In the genomic region with DNA sequence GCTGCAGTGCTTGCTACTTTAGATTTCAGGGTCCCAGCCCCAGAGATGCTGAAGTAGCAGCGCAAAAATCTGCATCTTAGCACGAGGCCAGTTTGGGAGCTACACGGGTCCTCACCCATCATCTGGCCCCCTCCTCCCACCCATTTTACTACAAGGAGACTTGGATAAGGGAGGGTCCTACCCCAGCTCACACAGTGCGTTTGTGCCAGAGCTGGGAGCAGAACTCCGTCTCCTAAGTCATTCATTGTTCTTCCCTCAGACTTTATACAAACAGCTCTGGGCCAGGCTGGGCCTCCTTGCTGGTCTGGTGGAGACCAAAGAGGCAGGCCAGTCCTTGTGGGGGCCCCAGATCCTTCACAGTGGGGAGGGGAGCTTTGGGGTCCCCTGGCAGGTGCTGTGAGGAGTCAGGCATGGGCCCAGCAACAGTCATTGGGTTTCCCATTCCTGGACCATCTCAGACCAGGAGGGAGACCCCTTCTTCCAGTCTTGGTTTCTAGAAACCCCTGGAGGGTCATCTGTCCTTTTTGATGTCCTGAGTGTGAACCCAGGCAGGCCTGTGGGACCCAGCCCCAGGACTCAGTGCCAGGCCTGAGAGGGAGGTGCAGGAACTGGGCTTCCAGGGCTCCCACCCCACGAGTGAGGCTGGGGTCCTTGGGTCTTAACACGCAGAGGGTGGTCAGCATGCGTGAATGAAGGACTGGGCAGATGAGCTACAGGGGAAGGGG, we compare ENCODE assay signal across 12 cellular contexts. TPM values are rescaled to one million over a fixed set of nuclear protein-coding genes. Genes with fewer than 3 reads are reported as not detected.
DNase-seq lines count a peak whose midpoint lies in the region; ATAC-seq, FAIRE-seq and TF ChIP-seq lines count a peak whose summit lies in the region.
"Had no signal": no experiment of that assay in that cellular context is flagged by ENCODE, and none has a peak within 500 bp of the region (broad histone marks: within the 10 kb centered on the region; RNA-seq: fewer than 3 reads in every experiment).

No MANE protein-coding gene starts in this region.

- no peaks in the 10 kb centered on the region for H3K9me3 ChIP-seq in DND-41 (ENCODE audit: insufficient read depth, low read length, severe bottlenecking)
- H3K9me3 ChIP-seq in GM12878 (replicated peaks; ENCODE audit: control insufficient read depth, insufficient read depth, low read length) = no peaks in the 10 kb centered on the region
- no peaks in the 10 kb centered on the region for H3K9me3 ChIP-seq in OCI-LY7 (ENCODE audit: low read length)

- POLR2A ChIA-PET in GM12878 (lab: Charles Lee) = no interaction called here
- POLR2A ChIA-PET in OCI-LY7 (lab: Charles Lee) = no interaction called here

- H3K4me2 ChIP-seq in DND-41 (ENCODE audit: insufficient read depth, low read length) (no peak overlapping the region), GM23338 (no peak overlapping the region), GM12878 (ENCODE audit: control insufficient read depth, insufficient read depth) (no peak overlapping the region), OCI-LY7 (ENCODE audit: low read length) (no peak overlapping the region)

- H3K36me3 ChIP-seq in DND-41 (ENCODE audit: insufficient read depth, low read length) (no peaks in the 10 kb centered on the region), GM23338 (ENCODE audit: insufficient read depth) (no peaks in the 10 kb centered on the region), GM12878 (ENCODE audit: control insufficient read depth in 2 of 2, insufficient read depth in 2 of 2, low read length in 1 of 2) (no peaks in the 10 kb centered on the region), OCI-LY7 (ENCODE audit: insufficient read depth, low read length) (no peaks in the 10 kb centered on the region)

- no peak for TF ChIP-seq EP300 in GM12878 (IDR thresholded peaks at IDR 0.05; ENCODE audit: borderline replicate concordance in 1 of 2, control insufficient read depth in 1 of 2, low read depth in 2 of 2, low read length in 2 of 2)

- H3K4me1 ChIP-seq in DND-41 (ENCODE audit: insufficient read depth, low read length) (no peaks in the 10 kb centered on the region), GM23338 (ENCODE audit: insufficient read depth) (no peaks in the 10 kb centered on the region), GM12878 (ENCODE audit: control insufficient read depth, insufficient read depth, low read length) (no peaks in the 10 kb centered on the region), OCI-LY7 (ENCODE audit: insufficient read depth, low read length, poor library complexity, severe bottlenecking) (no peaks in the 10 kb centered on the region)

- CTCF ChIA-PET in GM12878 (lab: Yijun Ruan, JAX) = interaction anchor here (0.8 to 12.8 kb wide), 19 partner anchors 9 to 315 kb away, joined by 3 to 137 read pairs (median 8); a partner anchor contains a TSS
- CTCF ChIA-PET in OCI-LY7 (lab: Charles Lee; ENCODE audit: unreplicated experiment) = interaction anchor here (0.7 to 1.5 kb wide), 2 partner anchors 48 to 237 kb away, joined by 3 to 5 read pairs; no protein-coding TSS in a partner anchor

- H3K36me3 Mint-ChIP-seq in GM23338 (ENCODE audit: low read depth) (no peaks in the 10 kb centered on the region; the same call in 2 of the 3 replicates), osteocyte (ENCODE audit: unreplicated experiment) (no peaks in the 10 kb centered on the region), natural killer cell (no peaks in the 10 kb centered on the region)
- H3K36me3 Mint-ChIP-seq: activated naive CD8-positive, alpha-beta T cell treated with anti-CD3 and anti-CD28 coated beads for 36 hours; CD14-positive monocyte had no signal

- H3K79me2 ChIP-seq in DND-41 (ENCODE audit: insufficient read depth, low read length) = no peaks in the 10 kb centered on the region
- no peaks in the 10 kb centered on the region for H3K79me2 ChIP-seq in GM23338 (replicated peaks; ENCODE audit: insufficient read depth)
- no peaks in the 10 kb centered on the region for H3K79me2 ChIP-seq in GM12878 (ENCODE audit: control insufficient read depth, insufficient read depth, low read length)
- no peaks in the 10 kb centered on the region for H3K79me2 ChIP-seq in OCI-LY7 (ENCODE audit: insufficient read depth, low read depth, low read length)

- no peaks in the 10 kb centered on the region for H3F3A ChIP-seq in GM23338 (replicated peaks; ENCODE audit: low read depth)

- no peak for TF ChIP-seq POLR2A in GM12878 (IDR thresholded peaks at IDR 0.05; ENCODE audit: low read depth, low read length)

- no peak for TF ChIP-seq RAD21 in GM12878 (IDR thresholded peaks at IDR 0.05; ENCODE audit: insufficient read depth, low read depth, low read length)

- H3K9me2 ChIP-seq in GM23338 (ENCODE audit: insufficient read depth) (no peaks in the 10 kb centered on the region), OCI-LY7 (ENCODE audit: insufficient read depth, low read length) (no peaks in the 10 kb centered on the region)

- H3K4me3 ChIP-seq in DND-41 (ENCODE audit: low read depth in 1 of 2, low read length in 2 of 2) (no peak overlapping the region), GM23338 (no peak overlapping the region), GM12878 (no peak overlapping the region), OCI-LY7 (ENCODE audit: low read depth, low read length, poor library complexity, severe bottlenecking) (no peak overlapping the region)

- 38% methylated on average over 8 of the region's 8 CpGs for WGBS in GM12878 (ENCODE audit: insufficient coverage, insufficient replicate concordance, low lambda C conversion rate, missing lambda C conversion rate)

- no peaks in the 10 kb centered on the region for H4K20me1 ChIP-seq in DND-41 (ENCODE audit: insufficient read depth, low read length)
- H4K20me1 ChIP-seq in GM23338 (replicated peaks; ENCODE audit: insufficient read depth) = no peaks in the 10 kb centered on the region
- no peaks in the 10 kb centered on the region for H4K20me1 ChIP-seq in GM12878 (ENCODE audit: control insufficient read depth, insufficient read depth)
- H4K20me1 ChIP-seq in OCI-LY7 (ENCODE audit: insufficient read depth, low read length) = no peaks in the 10 kb centered on the region

- TF ChIP-seq CTCF in DND-41 (IDR thresholded peaks at IDR 0.05; ENCODE audit: borderline replicate concordance, extremely low read depth, low read length, poor library complexity, severe bottlenecking) (no peak), GM23338 (conservative IDR thresholded peaks at IDR 0.05; ENCODE audit: low read depth in 2 of 2) (no peak), GM12878 (IDR thresholded peaks at IDR 0.05 in 2 of 3, conservative IDR thresholded peaks at IDR 0.05 in 1 of 3; ENCODE audit: control insufficient read depth in 2 of 3, extremely low read depth in 1 of 3, insufficient read depth in 1 of 3, low read depth in 3 of 3, low read length in 3 of 3) (no peak), osteocyte (IDR thresholded peaks at IDR 0.05) (no peak), natural killer cell (IDR thresholded peaks at IDR 0.05) (no peak), OCI-LY7 (conservative IDR thresholded peaks at IDR 0.05; ENCODE audit: low read length) (no peak)

- ATAC-seq in DND-41 (ENCODE audit: insufficient read depth, low read depth) (peak; percentile 41; the same call in 2 of the 3 replicates), GM23338 (no peak; the same call in 2 of the 3 replicates), GM12878 (peak; percentile 35; the same call in 2 of the 3 replicates), natural killer cell (no peak)

- RAD21 ChIA-PET in GM12878 (lab: Charles Lee; ENCODE audit: unreplicated experiment) = interaction anchor here (1.0 to 4.9 kb wide), 6 partner anchors 40 to 237 kb away, joined by 3 to 22 read pairs (median 7); no protein-coding TSS in a partner anchor

- H3K27me3 Mint-ChIP-seq in GM23338 (ENCODE audit: insufficient read depth, low read depth, poor library complexity) (peaks cover 9% of the 10 kb centered on the region), osteocyte (ENCODE audit: unreplicated experiment) (no peaks in the 10 kb centered on the region), natural killer cell (ENCODE audit: low read depth in 2 of 2) (no peaks in the 10 kb centered on the region)

- H2AFZ ChIP-seq in DND-41 (ENCODE audit: low read depth, low read length) (no peak overlapping the region), GM23338 (peak overlapping the region; percentile 78; the same call in 1 of the 2 replicates), GM12878 (ENCODE audit: control insufficient read depth, low read depth, low read length) (no peak overlapping the region), OCI-LY7 (ENCODE audit: low read length) (no peak overlapping the region)

- H3K27ac ChIP-seq in DND-41 (ENCODE audit: low read length) (no peak overlapping the region), GM23338 (ENCODE audit: low read depth) (no peak overlapping the region), GM12878 (ENCODE audit: control insufficient read depth, insufficient read depth) (no peak overlapping the region), OCI-LY7 (ENCODE audit: low read depth, low read length, poor library complexity, severe bottlenecking) (no peak overlapping the region)

- H3K27me3 ChIP-seq in DND-41 (ENCODE audit: insufficient read depth, low read length, poor library complexity) (no peaks in the 10 kb centered on the region), GM23338 (ENCODE audit: insufficient read depth) (no peaks in the 10 kb centered on the region), GM12878 (replicated peaks in 1 of 2; ENCODE audit: control insufficient read depth in 2 of 2, insufficient read depth in 2 of 2, low read length in 1 of 2) (peaks cover 0 to 2% of the 10 kb centered on the region in 2 experiments; a peak in 2 of 4 replicates)

- intact Hi-C loops in GM12878 (cut with micrococcal nuclease; ENCODE audit: unreplicated experiment) = loop anchor here (5.0 kb wide), 1 partner anchor 236 kb away; no protein-coding TSS in a partner anchor
- intact Hi-C loops in natural killer cell (cut with micrococcal nuclease) = no loop called here
- intact Hi-C loops in OCI-LY7 (cut with micrococcal nuclease; ENCODE audit: unreplicated experiment) = no loop called here

- H3K9me3 Mint-ChIP-seq in GM23338 (no peaks in the 10 kb centered on the region), osteocyte (ENCODE audit: unreplicated experiment) (no peaks in the 10 kb centered on the region), natural killer cell (no peaks in the 10 kb centered on the region)
- H3K9me3 Mint-ChIP-seq: activated naive CD8-positive, alpha-beta T cell treated with anti-CD3 and anti-CD28 coated beads for 36 hours had no signal

- H3K4me3 Mint-ChIP-seq in GM23338 (no peak overlapping the region), osteocyte (ENCODE audit: unreplicated experiment) (no peak overlapping the region), natural killer cell (no peak overlapping the region)
- H3K4me3 Mint-ChIP-seq: activated naive CD8-positive, alpha-beta T cell treated with anti-CD3 and anti-CD28 coated beads for 36 hours; CD14-positive monocyte had no signal

- no peak overlapping the region for H3K9ac ChIP-seq in DND-41 (ENCODE audit: low read depth, low read length)
- H3K9ac ChIP-seq in GM12878 (ENCODE audit: control insufficient read depth, insufficient read depth, low read length) = no peak overlapping the region

- DNase-seq in DND-41 (no peak), GM23338 (ENCODE audit: low spot score) (no peak), GM12878 (ENCODE audit: low read depth, low spot score) (no peak), osteocyte (ENCODE audit: extremely low spot score, unreplicated experiment) (no peak), GM03348 (ENCODE audit: low spot score) (no peak), natural killer cell (no peak), OCI-M2 (lab: John Stamatoyannopoulos, UW; ENCODE audit: unreplicated experiment) (no peak), OCI-LY7 (ENCODE audit: low spot score) (no peak)
- DNase-seq: NCI-H1417 treated with DMSO at 0.1 percent for 48 hours had no signal

- in situ Hi-C loops in GM12878 (cut with MboI) = no loop called here

- SMC1A ChIA-PET in GM12878 (lab: Charles Lee; ENCODE audit: uncharacterized antibody, unreplicated experiment) = interaction anchor here (0.7 to 6.5 kb wide), 9 partner anchors 13 to 237 kb away, joined by 3 to 52 read pairs (median 3); a partner anchor contains a TSS

- BruUV-seq in GM12878 (replicated peaks; lab: Mats Ljungman, UMichigan) (no TSS peak), OCI-LY7 (replicated peaks; lab: Mats Ljungman, UMichigan) (no TSS peak)

- H3K27ac Mint-ChIP-seq in GM23338 (no peak overlapping the region), osteocyte (ENCODE audit: unreplicated experiment) (peak overlapping the region; percentile 43), natural killer cell (no peak overlapping the region)
- H3K27ac Mint-ChIP-seq: activated naive CD8-positive, alpha-beta T cell treated with anti-CD3 and anti-CD28 coated beads for 36 hours had no signal

- FAIRE-seq in GM12878 (lab: Jason Lieb, UNC) = no peak
- FAIRE-seq: islet of Langerhans had no signal

- H3K4me1 Mint-ChIP-seq in GM23338 (peaks cover 13% of the 10 kb centered on the region), osteocyte (ENCODE audit: unreplicated experiment) (peaks cover 57% of the 10 kb centered on the region), natural killer cell (peaks cover 0 to 4% of the 10 kb centered on the region in 2 donors)

RNA-seq across cellular contexts. Expression of a gene that starts 2.3 kb away (rescaled TPM):
- not detected in 2 replicates for total RNA-seq in GM23338 (2014; rRNA removed; shearing (Covaris generic))
- polyA plus RNA-seq in GM23338 (2016; fragmentation: Nextera tagmentation; extraction: Ambion mirVana) (not detected in 2 replicates), GM12878 (2011; rRNA removed) (not detected in 2 replicates), GM12878 (2014; fragmentation: Illumina TruSeq; extraction: Trizol) (not detected in 2 replicates), GM12878 (2014; fragmentation: Nextera tagmentation; extraction: Ambion mirVana) (not detected), GM12878 (2014; rRNA removed) (not detected in 2 replicates), GM12878 (2016; fragmentation: Nextera tagmentation; extraction: Ambion mirVana) (not detected)
- total RNA-seq in GM12878 (2013; cell fraction: nucleolus; rRNA removed) = not detected in 2 replicates
- total RNA-seq in GM12878 (2014; rRNA removed) (not detected in 2 replicates), GM12878 (2014; rRNA removed; fragmentation: Illumina TruSeq; extraction: Trizol) (not detected in 2 replicates), GM12878 (2021) (not detected in 2 replicates), osteocyte (not detected in 2 replicates), natural killer cell (not detected), OCI-LY7 (2022) (not detected in 2 replicates)
- not detected for polyA plus RNA-seq in GM12878 (2011; ENCODE audit: low read depth)
- polyA plus RNA-seq in GM12878 (2011; cell fraction: cytosol; rRNA removed) = 0.13 and 0.22 TPM in 2 replicates
- 0.22 TPM in 1 of 2 replicates, not detected in the other for polyA plus RNA-seq in GM12878 (2011; cell fraction: nucleus; rRNA removed)
- polyA plus RNA-seq in GM12878 (2012) = 0.18 TPM in 1 of 2 replicates, not detected in the other
- polyA minus RNA-seq in GM12878 (2011; rRNA and poly(A)+ RNA removed) = not detected in 2 replicates
- polyA minus RNA-seq in GM12878 (2011; cell fraction: cytosol; rRNA and poly(A)+ RNA removed) = not detected in 2 replicates
- polyA minus RNA-seq in GM12878 (2011; cell fraction: nucleus; rRNA and poly(A)+ RNA removed) = not detected in 2 replicates
- total RNA-seq in OCI-LY7 (2014; rRNA removed; shearing (Covaris generic)) = not detected in 2 replicates
- total RNA-seq: activated naive CD8-positive, alpha-beta T cell treated with anti-CD3 and anti-CD28 coated beads for 36 hours had no signal
- polyA plus RNA-seq: CD14-positive monocyte had no signal

RNA-seq across cellular contexts. Expression of a gene that starts 23.6 kb away (rescaled TPM):
- total RNA-seq in GM23338 (2014; rRNA removed; shearing (Covaris generic)) = 10.6 and 14.7 TPM in 2 replicates
- polyA plus RNA-seq in GM23338 (2016; fragmentation: Nextera tagmentation; extraction: Ambion mirVana) = 5.9 and 6.7 TPM in 2 replicates
- total RNA-seq in GM12878 (2013; cell fraction: nucleolus; rRNA removed) = 15.2 and 16.0 TPM in 2 replicates
- total RNA-seq in GM12878 (2014; rRNA removed) = 12.4 and 13.4 TPM in 2 replicates
- 10.3 and 10.5 TPM in 2 replicates for total RNA-seq in GM12878 (2014; rRNA removed; fragmentation: Illumina TruSeq; extraction: Trizol)
- 13.4 and 13.5 TPM in 2 replicates for total RNA-seq in GM12878 (2021)
- polyA plus RNA-seq in GM12878 (2011; ENCODE audit: low read depth) = 7.8 TPM
- 8.0 and 9.6 TPM in 2 replicates for polyA plus RNA-seq in GM12878 (2011; rRNA removed)
- 10.3 and 12.5 TPM in 2 replicates for polyA plus RNA-seq in GM12878 (2011; cell fraction: cytosol; rRNA removed)
- polyA plus RNA-seq in GM12878 (2011; cell fraction: nucleus; rRNA removed) = 19.6 and 29.1 TPM in 2 replicates
- 10.3 and 10.5 TPM in 2 replicates for polyA plus RNA-seq in GM12878 (2012)
- polyA plus RNA-seq in GM12878 (2014; fragmentation: Illumina TruSeq; extraction: Trizol) = 12.6 and 15.4 TPM in 2 replicates
- 1 to 10 TPM; 2.9 to 5.4 TPM for polyA plus RNA-seq in GM12878 (2014; fragmentation: Nextera tagmentation; extraction: Ambion mirVana)
- 14.6 and 14.8 TPM in 2 replicates for polyA plus RNA-seq in GM12878 (2014; rRNA removed)
- 10 to 100 TPM; 15.3 to 17.0 TPM for polyA plus RNA-seq in GM12878 (2016; fragmentation: Nextera tagmentation; extraction: Ambion mirVana)
- 7.7 and 10.1 TPM in 2 replicates for polyA minus RNA-seq in GM12878 (2011; rRNA and poly(A)+ RNA removed)
- 1.7 and 1.9 TPM in 2 replicates for polyA minus RNA-seq in GM12878 (2011; cell fraction: cytosol; rRNA and poly(A)+ RNA removed)
- 8.5 and 11.9 TPM in 2 replicates for polyA minus RNA-seq in GM12878 (2011; cell fraction: nucleus; rRNA and poly(A)+ RNA removed)
- 7.7 TPM in 2 replicates for total RNA-seq in osteocyte
- total RNA-seq in natural killer cell = 10 to 100 TPM; 16.6 to 18.1 (median 16.8) TPM
- total RNA-seq in OCI-LY7 (2014; rRNA removed; shearing (Covaris generic)) = 18.5 and 22.5 TPM in 2 replicates
- 32.3 and 33.3 TPM in 2 replicates for total RNA-seq in OCI-LY7 (2022)

RNA-seq across cellular contexts. Expression of a gene that starts 36.1 kb away (rescaled TPM):
- 58.8 and 62.2 TPM in 2 replicates for total RNA-seq in GM23338 (2014; rRNA removed; shearing (Covaris generic))
- polyA plus RNA-seq in GM23338 (2016; fragmentation: Nextera tagmentation; extraction: Ambion mirVana) = 15.5 and 20.2 TPM in 2 replicates
- 10.0 and 11.0 TPM in 2 replicates for total RNA-seq in GM12878 (2013; cell fraction: nucleolus; rRNA removed)
- 17.3 and 21.5 TPM in 2 replicates for total RNA-seq in GM12878 (2014; rRNA removed)
- 15.5 and 16.8 TPM in 2 replicates for total RNA-seq in GM12878 (2014; rRNA removed; fragmentation: Illumina TruSeq; extraction: Trizol)
- 16.8 and 19.7 TPM in 2 replicates for total RNA-seq in GM12878 (2021)
- 5.2 TPM for polyA plus RNA-seq in GM12878 (2011; ENCODE audit: low read depth)
- polyA plus RNA-seq in GM12878 (2011; rRNA removed) = 20.2 and 28.1 TPM in 2 replicates
- polyA plus RNA-seq in GM12878 (2011; cell fraction: cytosol; rRNA removed) = 6.1 and 7.2 TPM in 2 replicates
- polyA plus RNA-seq in GM12878 (2011; cell fraction: nucleus; rRNA removed) = 6.9 and 7.7 TPM in 2 replicates
- polyA plus RNA-seq in GM12878 (2012) = 7.4 and 8.1 TPM in 2 replicates
- polyA plus RNA-seq in GM12878 (2014; fragmentation: Illumina TruSeq; extraction: Trizol) = 13.7 and 16.3 TPM in 2 replicates
- 1 to 10 TPM; 4.4 to 7.6 TPM for polyA plus RNA-seq in GM12878 (2014; fragmentation: Nextera tagmentation; extraction: Ambion mirVana)
- polyA plus RNA-seq in GM12878 (2014; rRNA removed) = 10.2 and 10.4 TPM in 2 replicates
- 10 to 100 TPM; 12.5 to 14.5 TPM for polyA plus RNA-seq in GM12878 (2016; fragmentation: Nextera tagmentation; extraction: Ambion mirVana)
- polyA minus RNA-seq in GM12878 (2011; rRNA and poly(A)+ RNA removed) = 10.9 and 13.0 TPM in 2 replicates
- polyA minus RNA-seq in GM12878 (2011; cell fraction: cytosol; rRNA and poly(A)+ RNA removed) = 5.2 and 9.9 TPM in 2 replicates
- polyA minus RNA-seq in GM12878 (2011; cell fraction: nucleus; rRNA and poly(A)+ RNA removed) = 5.0 and 9.7 TPM in 2 replicates
- 25.2 and 25.6 TPM in 2 replicates for total RNA-seq in osteocyte
- 10 to 100 TPM in 1 of 3 donors, 1 to 10 TPM in 2; 5.6 to 12.9 (median 6.8) TPM for total RNA-seq in natural killer cell
- 17.4 and 28.3 TPM in 2 replicates for total RNA-seq in OCI-LY7 (2014; rRNA removed; shearing (Covaris generic))
- 37.3 and 41.5 TPM in 2 replicates for total RNA-seq in OCI-LY7 (2022)

Comparison
In these comparisons a context has a peak if more than half of its experiments do, and no peak if none do; other contexts are left out.
1. ATAC-seq: peak in DND-41 (single experiment) and GM12878 (single experiment); none in GM23338 (single experiment) and natural killer cell (0 of 3).